ENCODE assay signal across 26 cellular contexts in genomic region chr1:223609961-223610360, GRCh38. TPM values are rescaled to one million over a fixed set of nuclear protein-coding genes. Genes with fewer than 3 reads are reported as not detected.
"Had no signal": no experiment of that assay in that cellular context is flagged by ENCODE, and none has a peak within 500 bp of the region (broad histone marks: within the 10 kb centered on the region; RNA-seq: fewer than 3 reads in every experiment).

No MANE protein-coding gene starts in this region.

- H3K4me1 ChIP-seq: foreskin keratinocyte, lower lobe of right lung, sigmoid colon, testis, vagina had no signal

- FAIRE-seq: colon, kidney, TTC549 had no signal

- H3K27me3 ChIP-seq: brain microvascular endothelial cell, foreskin keratinocyte, sigmoid colon, testis, vagina had no signal

- H3K36me3 ChIP-seq: brain microvascular endothelial cell, lower lobe of right lung, sigmoid colon, vagina had no signal

- H3K4me3 ChIP-seq: lower lobe of right lung, mucosa of descending colon, sigmoid colon, smooth muscle cell, testis, vagina had no signal

- H3K9me3 ChIP-seq: lower lobe of right lung, mucosa of descending colon, sigmoid colon, testis, vagina had no signal

- H3K27ac ChIP-seq: brain microvascular endothelial cell, foreskin keratinocyte, lower lobe of right lung, sigmoid colon, testis, vagina had no signal

- H3K4me2 ChIP-seq: smooth muscle cell had no signal

- DNase-seq: activated CD4-positive, alpha-beta T cell treated with anti-CD3 and anti-CD28 coated beads for 1 hour; activated gamma-delta T cell treated with Interleukin-2 at 50 U/mL for 16 hours; activated T-cell treated with anti-CD3 and anti-CD28 coated beads, Interleukin-2, amount 50 U/mL, for 1 hour; aorta; brain microvascular endothelial cell; effector memory CD4-positive, alpha-beta T cell; foreskin keratinocyte; kidney; lower lobe of right lung; mesendoderm; mucosa of descending colon; occipital lobe; sigmoid colon; stimulated activated CD4-positive, alpha-beta T cell treated with anti-CD3 and anti-CD28 coated beads, Interleukin-15, amount 100 ng/mL, for 24 hours; stimulated activated CD8-positive, alpha-beta memory T cell treated with anti-CD3 and anti-CD28 coated beads, Interleukin-4, amount 100 ng/mL, for 48 hours; stimulated activated naive B cell treated with anti-CD40 and anti-IgM and Interleukin-4, amounts not matched to agents 10 μg/mL and 1 μg/mL and 100 μg/mL, for 72 hours; testis; trophoblast cell had no signal

- ATAC-seq: activated naive CD4-positive, alpha-beta T cell treated with anti-CD3 and anti-CD28 coated beads, Interleukin-2, amount 50 U/mL, for 72 hours; foreskin keratinocyte; left lobe of liver; lower lobe of right lung; mucosa of descending colon; stimulated activated naive B cell treated with anti-CD40 and anti-IgM and Interleukin-4, amounts not matched to agents 10 μg/mL and 1 μg/mL and 100 μg/mL, for 72 hours had no signal

RNA-seq across cellular contexts. Expression of gene CAPN8, which starts 55.5 kb away (rescaled TPM):
- total RNA-seq: activated naive CD4-positive, alpha-beta T cell treated with anti-CD3 and anti-CD28 coated beads, Interleukin-2, amount 50 U/mL, for 72 hours; dermis microvascular lymphatic vessel endothelial cell; neural crest cell; occipital lobe; smooth muscle cell had no signal
- polyA plus RNA-seq: smooth muscle cell had no signal
